In genomic region chr22:39316440-39317083, GRCh38 we compare ENCODE assay signal across 8 cellular contexts. TPM values are rescaled to one million over a fixed set of nuclear protein-coding genes. Genes with fewer than 3 reads are reported as not detected.
DNase-seq lines count a peak whose midpoint lies in the region; ATAC-seq and TF ChIP-seq lines count a peak whose summit lies in the region.

No MANE protein-coding gene starts in this region.

- POLR2A ChIA-PET in A673 (lab: Charles Lee; ENCODE audit: low non-redundant PET): interaction anchor here (0.6 to 1.0 kb wide), 3 partner anchors 16 to 209 kb away, joined by 3 read pairs; no protein-coding TSS in a partner anchor
- POLR2A ChIA-PET in activated CD8-positive, alpha-beta T cell treated with anti-CD3 and anti-CD28 coated beads for 36 hours (lab: Charles Lee): interaction anchor here (0.6 to 9.1 kb wide), 25 partner anchors 7 to 446 kb away, joined by 3 to 211 read pairs (median 5); partner anchors contain the start of genes ATF4, CBX7 and SYNGR1

- peaks cover 74% of the 10 kb centered on the region for H3K36me3 ChIP-seq in A673 (ENCODE audit: insufficient read depth, low read length, poor library complexity, severe bottlenecking)

- peaks cover 31% of the 10 kb centered on the region for H3K4me1 ChIP-seq in A673 (ENCODE audit: insufficient read depth, low read length, poor library complexity, severe bottlenecking)

- H3K4me3 Mint-ChIP-seq in activated CD8-positive, alpha-beta T cell treated with anti-CD3 and anti-CD28 coated beads for 36 hours: peak overlapping the region; percentile 99
- peak overlapping the region; percentile 24 for H3K4me3 Mint-ChIP-seq in memory B cell

- H3K9me3 Mint-ChIP-seq in activated CD8-positive, alpha-beta T cell treated with anti-CD3 and anti-CD28 coated beads for 36 hours: no peaks in the 10 kb centered on the region
- H3K9me3 Mint-ChIP-seq in memory B cell: no peaks in the 10 kb centered on the region

- peak overlapping the region; percentile 98 for H3K27ac ChIP-seq in A673 (ENCODE audit: low read depth, low read length, poor library complexity, severe bottlenecking)

- CTCF ChIA-PET in A673 (lab: Charles Lee): interaction anchor here (0.6 to 1.2 kb wide), 5 partner anchors 14 to 313 kb away, joined by 3 to 5 read pairs (median 3); no protein-coding TSS in a partner anchor
- CTCF ChIA-PET in activated CD8-positive, alpha-beta T cell treated with anti-CD3 and anti-CD28 coated beads for 36 hours (lab: Charles Lee): interaction anchor here (0.9 to 6.6 kb wide), 17 partner anchors 10 to 547 kb away, joined by 3 to 48 read pairs (median 6); no protein-coding TSS in a partner anchor

- ATAC-seq in activated CD8-positive, alpha-beta T cell treated with anti-CD3 and anti-CD28 coated beads for 36 hours: peak; percentile 37
- ATAC-seq in memory B cell (ENCODE audit: low read depth) (peak; percentile 14), GM18909 (IDR thresholded peaks at IDR 0.05; ENCODE audit: poor library complexity, unreplicated experiment) (no peak)

- TF ChIP-seq POLR2A in GM19099 (IDR thresholded peaks at IDR 0.05; ENCODE audit: extremely low read depth, insufficient read length, low read depth): peak; percentile 8

- H3K4me1 Mint-ChIP-seq in activated CD8-positive, alpha-beta T cell treated with anti-CD3 and anti-CD28 coated beads for 36 hours (ENCODE audit: low read depth): peaks cover 48% of the 10 kb centered on the region
- peaks cover 26% of the 10 kb centered on the region for H3K4me1 Mint-ChIP-seq in memory B cell

- H3K27me3 ChIP-seq in A673 (replicated peaks; ENCODE audit: insufficient read depth, low read depth, low read length, poor library complexity): no peaks in the 10 kb centered on the region

- peaks cover 79% of the 10 kb centered on the region for H3K36me3 Mint-ChIP-seq in activated CD8-positive, alpha-beta T cell treated with anti-CD3 and anti-CD28 coated beads for 36 hours (ENCODE audit: low read depth)
- H3K36me3 Mint-ChIP-seq in memory B cell: peaks cover 31% of the 10 kb centered on the region

- DNase-seq in A673 (ENCODE audit: low spot score) (peak; percentile 91), NCI-H774 (lab: John Stamatoyannopoulos, UW) (peak; percentile 5), memory B cell (ENCODE audit: low spot score in 2 of 2) (peak; percentile 66 to 74)
- peak; percentile 90 for DNase-seq in activated CD8-positive, alpha-beta T cell treated with anti-CD3 and anti-CD28 coated beads for 36 hours
- peak; percentile 61 for DNase-seq in effector CD8-positive, alpha-beta T cell (lab: John Stamatoyannopoulos, UW)
- DNase-seq in stimulated activated CD8-positive, alpha-beta memory T cell treated with anti-CD3 and anti-CD28 coated beads, Interleukin-12 subunit alpha, Interleukin-12 subunit beta, amount 100 ng/mL, for 1 hour (ENCODE audit: low read depth): peak; percentile 63

- BruUV-seq in A673 (replicated peaks; lab: Mats Ljungman, UMichigan): no TSS peak

- H3K9me3 ChIP-seq in A673 (ENCODE audit: low read depth, low read length, poor library complexity, severe bottlenecking): no peaks in the 10 kb centered on the region

- peak overlapping the region; percentile 87 for H3K4me3 ChIP-seq in A673 (ENCODE audit: low read depth, low read length, poor library complexity, severe bottlenecking)

- intact Hi-C loops in A673 (cut with micrococcal nuclease; ENCODE audit: unreplicated experiment): loop anchor here (5.0 to 10.0 kb wide), 2 partner anchors 211 to 312 kb away; no protein-coding TSS in a partner anchor
- intact Hi-C loops in activated CD8-positive, alpha-beta T cell treated with anti-CD3 and anti-CD28 coated beads for 36 hours (cut with micrococcal nuclease): loop anchor here (5.0 kb wide), 1 partner anchor 206 kb away; the partner anchor contains the start of gene ATF4

- H3K27ac Mint-ChIP-seq in activated CD8-positive, alpha-beta T cell treated with anti-CD3 and anti-CD28 coated beads for 36 hours: peak overlapping the region; percentile 100
- no peak overlapping the region for H3K27ac Mint-ChIP-seq in memory B cell

- no peaks in the 10 kb centered on the region for H3K27me3 Mint-ChIP-seq in activated CD8-positive, alpha-beta T cell treated with anti-CD3 and anti-CD28 coated beads for 36 hours
- H3K27me3 Mint-ChIP-seq in memory B cell: no peaks in the 10 kb centered on the region

- peak; percentile 89 for TF ChIP-seq CTCF in A673 (conservative IDR thresholded peaks at IDR 0.05; ENCODE audit: low read depth, low read length)
- peak; percentile 78 for TF ChIP-seq CTCF in activated CD8-positive, alpha-beta T cell treated with anti-CD3 and anti-CD28 coated beads for 36 hours (IDR thresholded peaks at IDR 0.05)

RNA-seq across cellular contexts. Expression of gene RPL3, which starts 2.9 kb away (rescaled TPM):
- total RNA-seq in A673 (2021): 1,117 and 1,141 TPM in 2 replicates
- total RNA-seq in activated CD8-positive, alpha-beta T cell treated with anti-CD3 and anti-CD28 coated beads for 36 hours: 1,000 to 10,000 TPM; 3,563 to 3,599 TPM

RNA-seq across cellular contexts. Expression of gene SYNGR1, which starts 33.2 kb away (rescaled TPM):
- total RNA-seq in A673 (2021): 31.7 and 36.7 TPM in 2 replicates
- 1 to 10 TPM; 2.4 to 3.8 TPM for total RNA-seq in activated CD8-positive, alpha-beta T cell treated with anti-CD3 and anti-CD28 coated beads for 36 hours

Comparison
In these comparisons a context has a peak if more than half of its experiments do, and no peak if none do; other contexts are left out.
1. DNase-seq: peak in every context shown above with its lines; median percentile 91 in A673; 90 in activated CD8-positive, alpha-beta T cell treated with anti-CD3 and anti-CD28 coated beads for 36 hours; 70 in memory B cell; 63 in stimulated activated CD8-positive, alpha-beta memory T cell treated with anti-CD3 and anti-CD28 coated beads, Interleukin-12 subunit alpha, Interleukin-12 subunit beta, amount 100 ng/mL, for 1 hour; 61 in effector CD8-positive, alpha-beta T cell; 5 in NCI-H774.